ENCODE assay signal across 14 cellular contexts in the genomic region with DNA sequence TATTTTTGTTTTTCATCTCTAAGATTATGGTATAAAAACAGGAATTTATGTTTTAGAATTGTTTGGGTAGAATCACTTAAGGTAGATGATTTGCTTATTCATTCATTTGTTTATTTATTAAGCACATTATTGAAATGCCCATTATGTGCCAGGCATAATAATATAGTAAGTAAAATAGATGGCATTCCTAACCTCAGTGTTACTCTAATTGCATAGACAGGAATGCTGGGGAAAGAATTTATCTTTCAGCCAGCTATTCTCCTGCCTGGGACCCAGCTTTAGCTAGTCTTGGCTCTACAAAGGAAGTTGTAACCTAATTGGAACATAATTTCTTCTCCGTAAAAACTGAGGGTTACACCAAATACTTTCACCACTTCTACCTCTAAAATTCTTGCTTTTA. TPM values are rescaled to one million over a fixed set of nuclear protein-coding genes. Genes with fewer than 3 reads are reported as not detected.
DNase-seq lines count a peak whose midpoint lies in the region; TF ChIP-seq lines count a peak whose summit lies in the region.
"Had no signal": no experiment of that assay in that cellular context is flagged by ENCODE, and none has a peak within 500 bp of the region (broad histone marks: within the 10 kb centered on the region; RNA-seq: fewer than 3 reads in every experiment).

No MANE protein-coding gene starts in this region.

- H3K4me1 Mint-ChIP-seq in chondrocyte (ENCODE audit: low read depth) = peaks cover 67% of the 10 kb centered on the region
- H3K4me1 Mint-ChIP-seq in mesothelial cell of epicardium = peaks cover 41% of the 10 kb centered on the region

- no peaks in the 10 kb centered on the region for H3K9me3 ChIP-seq in HUES64 (ENCODE audit: insufficient read depth, low read depth, low read length)
- no peaks in the 10 kb centered on the region for H3K9me3 ChIP-seq in Peyer's patch
- H3K9me3 ChIP-seq: tibial nerve had no signal

- no peaks in the 10 kb centered on the region for H3K27me3 ChIP-seq in HUES64 (ENCODE audit: insufficient read depth, low read length)
- no peaks in the 10 kb centered on the region for H3K27me3 ChIP-seq in Peyer's patch
- H3K27me3 ChIP-seq: tibial nerve had no signal

- H3K9me3 Mint-ChIP-seq in chondrocyte (ENCODE audit: low read depth) (no peaks in the 10 kb centered on the region), mesothelial cell of epicardium (no peaks in the 10 kb centered on the region)
- H3K9me3 Mint-ChIP-seq: activated naive CD8-positive, alpha-beta T cell treated with anti-CD3 and anti-CD28 coated beads, Interleukin-2, amount 10 ng/mL, durations not matched to agents 7 days and 5 days; activated T-cell treated with anti-CD3 and anti-CD28 coated beads, Interleukin-2, amount 50 U/mL, for 24 hours had no signal

- H3K27ac Mint-ChIP-seq in chondrocyte (ENCODE audit: unreplicated experiment) (peak overlapping the region; percentile 80), mesothelial cell of epicardium (peak overlapping the region; percentile 93)
- H3K27ac Mint-ChIP-seq: activated naive CD8-positive, alpha-beta T cell treated with anti-CD3 and anti-CD28 coated beads, Interleukin-2, amount 10 ng/mL, durations not matched to agents 7 days and 5 days had no signal

- H3K4me3 ChIP-seq in AG10803 (ENCODE audit: low read length) (no peak overlapping the region), HUES64 (ENCODE audit: low read length) (no peak overlapping the region), Peyer's patch (no peak overlapping the region)
- H3K4me3 ChIP-seq: tibial nerve had no signal

- no peak for TF ChIP-seq POLR2A in Peyer's patch (IDR thresholded peaks at IDR 0.05)

- H3K27ac ChIP-seq in HUES64 (ENCODE audit: low read depth, low read length) = peak overlapping the region; percentile 16; the same call in 1 of the 2 replicates
- no peak overlapping the region for H3K27ac ChIP-seq in Peyer's patch
- H3K27ac ChIP-seq: tibial nerve had no signal

- DNase-seq in AG10803 (ENCODE audit: low read depth) = peak; percentile 64
- DNase-seq in chondrocyte (ENCODE audit: low spot score) = no peak
- DNase-seq in mesothelial cell of epicardium (ENCODE audit: low spot score in 2 of 2, unreplicated experiment in 2 of 2) = no peak
- no peak for DNase-seq in stimulated activated CD8-positive, alpha-beta memory T cell treated with anti-CD3 and anti-CD28 coated beads, Interleukin-4, amount 100 ng/mL, for 48 hours
- no peak for DNase-seq in Peyer's patch
- no peak for DNase-seq in stimulated activated CD4-positive, alpha-beta T cell treated with anti-CD3 and anti-CD28 coated beads, Interleukin-2, amount 100 ng/mL, for 24 hours
- no peak for DNase-seq in NCI-H446 treated with DMSO at 0.1 percent for 48 hours (lab: John Stamatoyannopoulos, UW)
- DNase-seq: activated naive CD8-positive, alpha-beta T cell treated with anti-CD3 and anti-CD28 coated beads, Interleukin-2, amount 10 ng/mL, durations not matched to agents 7 days and 5 days; activated T-cell treated with anti-CD3 and anti-CD28 coated beads, Interleukin-2, amount 50 U/mL, for 24 hours; head of caudate nucleus; left cardiac atrium; NCI-H1048 had no signal

- H3K36me3 Mint-ChIP-seq in chondrocyte (ENCODE audit: low read depth) (no peaks in the 10 kb centered on the region), mesothelial cell of epicardium (peaks cover 10% of the 10 kb centered on the region)

- H3K9ac ChIP-seq in HUES64 (ENCODE audit: low read depth, low read length) = peak overlapping the region; percentile 49; the same call in 1 of the 2 replicates

- H3K27me3 Mint-ChIP-seq in chondrocyte (ENCODE audit: low read depth) (no peaks in the 10 kb centered on the region), mesothelial cell of epicardium (ENCODE audit: low read depth) (no peaks in the 10 kb centered on the region)
- H3K27me3 Mint-ChIP-seq: activated naive CD8-positive, alpha-beta T cell treated with anti-CD3 and anti-CD28 coated beads, Interleukin-2, amount 10 ng/mL, durations not matched to agents 7 days and 5 days; activated T-cell treated with anti-CD3 and anti-CD28 coated beads, Interleukin-2, amount 50 U/mL, for 24 hours had no signal

- 80% methylated on average over 1 of the region's 1 CpG for WGBS in HUES64

- H3K4me3 Mint-ChIP-seq in chondrocyte (ENCODE audit: unreplicated experiment) (peak overlapping the region; percentile 42), mesothelial cell of epicardium (no peak overlapping the region)
- H3K4me3 Mint-ChIP-seq: activated naive CD8-positive, alpha-beta T cell treated with anti-CD3 and anti-CD28 coated beads, Interleukin-2, amount 10 ng/mL, durations not matched to agents 7 days and 5 days; activated T-cell treated with anti-CD3 and anti-CD28 coated beads, Interleukin-2, amount 50 U/mL, for 24 hours had no signal

- peaks cover 21% of the 10 kb centered on the region for H3K4me1 ChIP-seq in HUES64 (ENCODE audit: insufficient read depth, low read length)
- peaks cover 0 to 20% (median 0%) of the 10 kb centered on the region in 4 donors for H3K4me1 ChIP-seq in Peyer's patch

- H3K36me3 ChIP-seq in HUES64 (ENCODE audit: insufficient read depth, low read length) (no peaks in the 10 kb centered on the region), Peyer's patch (no peaks in the 10 kb centered on the region)

- TF ChIP-seq CTCF in AG10803 (conservative IDR thresholded peaks at IDR 0.05; ENCODE audit: low read length) (no peak), chondrocyte (IDR thresholded peaks at IDR 0.05) (no peak), mesothelial cell of epicardium (IDR thresholded peaks at IDR 0.05; ENCODE audit: unreplicated experiment) (no peak), Peyer's patch (IDR thresholded peaks at IDR 0.05) (no peak)

RNA-seq across cellular contexts. Expression of a gene that starts 44.6 kb away (rescaled TPM):
- polyA plus RNA-seq in HUES64 (2013, experiment 1 of 2) = 8.8 TPM
- polyA plus RNA-seq in HUES64 (2013, experiment 2 of 2) = 10.0 TPM
- total RNA-seq in chondrocyte (41.0 to 51.3 TPM (median 44.7 TPM) in 3 replicates), mesothelial cell of epicardium (82.7 to 92.5 TPM (median 90.6 TPM) in 3 replicates), Peyer's patch (10 to 100 TPM; 40.5 to 93.3 (median 66.8) TPM)
